In the genomic region with DNA sequence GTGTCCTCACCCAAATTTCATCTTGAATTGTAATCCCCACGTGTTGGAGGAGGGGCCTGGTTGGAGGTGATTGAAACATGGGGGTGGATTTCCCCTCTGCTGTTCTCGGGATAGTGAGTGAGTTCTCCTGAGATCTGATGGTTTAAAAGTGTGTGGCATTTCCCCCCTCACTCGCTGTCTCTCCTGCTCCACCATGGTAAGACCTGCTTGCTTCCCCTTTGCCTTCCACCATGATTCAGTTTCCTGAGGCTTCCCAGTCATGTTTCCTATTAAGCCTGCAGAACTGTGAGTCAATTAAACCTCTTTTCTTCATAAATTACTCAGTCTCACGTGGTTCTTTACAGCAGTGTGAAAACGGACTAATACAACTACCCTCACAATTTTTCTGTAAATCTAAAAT, we compare ENCODE assay signal across 22 cellular contexts. TPM values are rescaled to one million over a fixed set of nuclear protein-coding genes. Genes with fewer than 3 reads are reported as not detected.
DNase-seq lines count a peak whose midpoint lies in the region; FAIRE-seq and TF ChIP-seq lines count a peak whose summit lies in the region.
"Had no signal": no experiment of that assay in that cellular context is flagged by ENCODE, and none has a peak within 500 bp of the region (broad histone marks: within the 10 kb centered on the region; RNA-seq: fewer than 3 reads in every experiment).

No MANE protein-coding gene starts in this region.

- no peak for FAIRE-seq in bronchial epithelial cell (lab: Jason Lieb, UNC)
- FAIRE-seq: HTR-8/SVneo had no signal

- no peak for TF ChIP-seq CTCF in bronchial epithelial cell (IDR thresholded peaks at IDR 0.05; ENCODE audit: insufficient read depth, low read length, severe bottlenecking)

- intact Hi-C loops in head of caudate nucleus (cut with DNase I), result no loop called here

- H3K27me3 ChIP-seq in bronchial epithelial cell (ENCODE audit: control insufficient read depth, insufficient read depth, low read length), result no peaks in the 10 kb centered on the region
- H3K27me3 ChIP-seq: MG63 had no signal

- H3K36me3 ChIP-seq in bronchial epithelial cell (ENCODE audit: control insufficient read depth, insufficient read depth, low read length), result no peaks in the 10 kb centered on the region
- H3K36me3 ChIP-seq: HAP-1, MG63 had no signal

- peak; percentile 15 to 16 for DNase-seq in activated CD4-positive, alpha-beta T cell treated with anti-CD3 and anti-CD28 coated beads, Interleukin-2, amount 50 U/mL, for 48 hours
- no peak for DNase-seq in activated CD4-positive, alpha-beta T cell treated with anti-CD3 and anti-CD28 coated beads for 4 hours
- DNase-seq in stimulated activated CD4-positive, alpha-beta T cell treated with anti-CD3 and anti-CD28 coated beads, Interleukin-1b, Interleukin-23, amount 100 ng/mL, for 48 hours, result peak; percentile 31
- DNase-seq in stimulated activated CD4-positive, alpha-beta T cell treated with anti-CD3 and anti-CD28 coated beads, Interleukin-4, amount 100 ng/mL, for 4 hours, result no peak
- DNase-seq in bronchial epithelial cell (ENCODE audit: low read depth), result peak; percentile 27
- no peak for DNase-seq in head of caudate nucleus
- no peak for DNase-seq in HUDEP-2 (lab: John Stamatoyannopoulos, UW; ENCODE audit: unreplicated experiment in 76 of 76)
- DNase-seq: CD4-positive, CD25-positive, alpha-beta regulatory T cell; COR-L47; DMS 273 treated with DMSO at 0.1 percent for 48 hours; DND-41; Kasumi-1; MG63; NCI-H1048; NCI-H1436; NCI-H1930; NCI-H226; NCI-H524; NCI-H82; RPMI8226 had no signal

- H3K4me3 ChIP-seq in bronchial epithelial cell (ENCODE audit: low read depth, low read length), result no peak overlapping the region
- H3K4me3 ChIP-seq: HAP-1, MG63 had no signal

RNA-seq across cellular contexts. Expression of gene FAM184A, which starts 26.8 kb away (rescaled TPM):
- total RNA-seq in bronchial epithelial cell, result under 0.01 and 0.26 TPM in 2 replicates

Comparison
In these comparisons a context has a peak if more than half of its experiments do, and no peak if none do; other contexts are left out.
1. DNase-seq: peak in activated CD4-positive, alpha-beta T cell treated with anti-CD3 and anti-CD28 coated beads, Interleukin-2, amount 50 U/mL, for 48 hours (2 of 2), stimulated activated CD4-positive, alpha-beta T cell treated with anti-CD3 and anti-CD28 coated beads, Interleukin-1b, Interleukin-23, amount 100 ng/mL, for 48 hours (single experiment) and bronchial epithelial cell (single experiment); none in activated CD4-positive, alpha-beta T cell treated with anti-CD3 and anti-CD28 coated beads for 4 hours (0 of 2), stimulated activated CD4-positive, alpha-beta T cell treated with anti-CD3 and anti-CD28 coated beads, Interleukin-4, amount 100 ng/mL, for 4 hours (0 of 2), head of caudate nucleus (0 of 42) and HUDEP-2 (0 of 76).